9 cellular contexts compared by ENCODE assay signal in the genomic region with DNA sequence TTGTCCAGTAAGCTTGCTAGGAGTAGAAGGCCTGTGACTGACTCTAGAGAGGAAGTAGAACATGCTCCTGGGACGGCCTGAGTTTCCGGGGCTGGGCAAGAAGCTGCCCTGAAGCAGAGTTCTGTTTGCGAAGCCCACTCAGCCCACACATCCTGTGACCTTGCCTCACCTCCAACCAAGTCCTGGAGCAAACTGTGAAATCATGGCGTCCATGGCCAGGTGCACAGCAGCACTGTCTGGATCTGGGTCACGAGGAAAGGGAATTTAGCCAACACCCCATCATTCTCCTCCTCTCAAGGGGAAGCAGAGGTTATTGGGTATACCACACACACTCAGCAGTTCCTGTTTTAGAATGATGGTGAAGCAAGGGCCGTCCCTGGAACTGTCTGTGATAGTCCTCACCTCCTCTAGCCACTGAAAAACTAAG.
DNase-seq lines count a peak whose midpoint lies in the region; ATAC-seq, FAIRE-seq and TF ChIP-seq lines count a peak whose summit lies in the region.
"Had no signal": no experiment of that assay in that cellular context is flagged by ENCODE, and none has a peak within 500 bp of the region (broad histone marks: within the 10 kb centered on the region; RNA-seq: fewer than 3 reads in every experiment).

No MANE protein-coding gene starts in this region.

- H3K4me1 ChIP-seq in trophoblast cell (ENCODE audit: control insufficient read depth in 1 of 2, insufficient read depth in 2 of 2, low read length in 2 of 2) (peaks cover 0 to 3% of the 10 kb centered on the region in 2 experiments), stomach (peaks cover 0 to 18% (median 0%) of the 10 kb centered on the region in 4 donors)
- H3K4me1 ChIP-seq: breast epithelium had no signal

- no peaks in the 10 kb centered on the region for H3K4me1 Mint-ChIP-seq in activated T-helper 17 cell treated with anti-CD3 and anti-CD28 coated beads, Interleukin-2, amount 50 U/mL, for 72 hours

- DNase-seq in Kasumi-1 (lab: John Stamatoyannopoulos, UW) (peak; percentile 97 to 98), trophoblast cell (no peak), stomach (no peak), GM13977 (ENCODE audit: low spot score) (no peak), urothelium cell line (ENCODE audit: low spot score) (no peak), kidney glomerular epithelial cell (lab: John Stamatoyannopoulos, UW) (no peak)

- no peak overlapping the region for H3K4ac ChIP-seq in trophoblast cell (ENCODE audit: low read depth, low read length)

- in situ Hi-C loops in GM13977 (cut with MboI; ENCODE audit: low pct_unique_long_range_greater_than_20kb, low sequenced_read_pairs, unreplicated experiment), result loop anchor here (5.0 to 25.0 kb wide), 2 partner anchors 119 to 539 kb away; no protein-coding TSS in a partner anchor

- H3K27ac ChIP-seq in trophoblast cell (ENCODE audit: low read depth, low read length), result no peak overlapping the region
- H3K27ac ChIP-seq in stomach, result peak overlapping the region in 1 of 5 donors; percentile 11
- H3K27ac ChIP-seq: breast epithelium had no signal

- H4K8ac ChIP-seq in trophoblast cell (ENCODE audit: low read depth, low read length), result no peak overlapping the region

- no peaks in the 10 kb centered on the region for H3K79me1 ChIP-seq in trophoblast cell (ENCODE audit: low read length)

- H3K9ac ChIP-seq in trophoblast cell (ENCODE audit: low read length), result peak overlapping the region; percentile 0

- no peak overlapping the region for H2BK5ac ChIP-seq in trophoblast cell (ENCODE audit: low read depth, low read length, poor library complexity)

- H4K91ac ChIP-seq in trophoblast cell (ENCODE audit: low read depth, low read length), result no peak overlapping the region

- no peak for TF ChIP-seq EP300 in stomach (IDR thresholded peaks at IDR 0.05)

- H3K79me2 ChIP-seq in trophoblast cell (ENCODE audit: control insufficient read depth, insufficient read depth, low read length, poor library complexity), result no peaks in the 10 kb centered on the region

- H3K23ac ChIP-seq in trophoblast cell (ENCODE audit: low read length), result no peak overlapping the region

- H3K27me3 ChIP-seq in trophoblast cell (ENCODE audit: insufficient read depth, low read length) (no peaks in the 10 kb centered on the region), stomach (peaks cover 0 to 5% (median 0%) of the 10 kb centered on the region in 3 donors)
- H3K27me3 ChIP-seq: breast epithelium had no signal

- H3K9me3 ChIP-seq in trophoblast cell (ENCODE audit: insufficient read depth, low read depth, low read length) (no peaks in the 10 kb centered on the region), stomach (no peaks in the 10 kb centered on the region)
- H3K9me3 ChIP-seq: breast epithelium had no signal

- TF ChIP-seq POLR2A in stomach (IDR thresholded peaks at IDR 0.05), result no peak

- ATAC-seq in GM18909 (IDR thresholded peaks at IDR 0.05; ENCODE audit: poor library complexity, unreplicated experiment), result peak; percentile 49
- ATAC-seq in activated T-helper 17 cell treated with anti-CD3 and anti-CD28 coated beads, Interleukin-2, amount 50 U/mL, for 72 hours (replicated peaks), result peak; percentile 44

- no peaks in the 10 kb centered on the region for H3K36me3 Mint-ChIP-seq in activated T-helper 17 cell treated with anti-CD3 and anti-CD28 coated beads, Interleukin-2, amount 50 U/mL, for 72 hours (ENCODE audit: low read depth)

- no peak overlapping the region for H4K12ac ChIP-seq in trophoblast cell (ENCODE audit: low read depth, low read length)

- no peaks in the 10 kb centered on the region for H3K27me3 Mint-ChIP-seq in activated T-helper 17 cell treated with anti-CD3 and anti-CD28 coated beads, Interleukin-2, amount 50 U/mL, for 72 hours

- intact Hi-C loops in stomach (cut with DNase I; ENCODE audit: low total_unique reads), result loop anchor here (5.0 kb wide), 1 partner anchor 114 kb away; no protein-coding TSS in a partner anchor

- no peak for FAIRE-seq in urothelium cell line (lab: Jason Lieb, UNC)

- no peak overlapping the region for H3K4me2 ChIP-seq in trophoblast cell (ENCODE audit: low read length)

- H3K18ac ChIP-seq in trophoblast cell (ENCODE audit: low read length), result no peak overlapping the region

- H3K27ac Mint-ChIP-seq in activated T-helper 17 cell treated with anti-CD3 and anti-CD28 coated beads, Interleukin-2, amount 50 U/mL, for 72 hours, result peak overlapping the region; percentile 74

- no peak overlapping the region for H3K4me3 ChIP-seq in trophoblast cell (ENCODE audit: low read depth, low read length)
- no peak overlapping the region for H3K4me3 ChIP-seq in stomach
- H3K4me3 ChIP-seq: breast epithelium had no signal

- no peak overlapping the region for H2AK5ac ChIP-seq in trophoblast cell (ENCODE audit: low read length)

- no peaks in the 10 kb centered on the region for H3K36me3 ChIP-seq in trophoblast cell (ENCODE audit: control insufficient read depth in 1 of 2, insufficient read depth in 2 of 2, low read length in 2 of 2)
- no peaks in the 10 kb centered on the region for H3K36me3 ChIP-seq in stomach
- H3K36me3 ChIP-seq: breast epithelium had no signal

- H3K14ac ChIP-seq in trophoblast cell (ENCODE audit: low read length), result no peak overlapping the region

- no peak overlapping the region for H2BK12ac ChIP-seq in trophoblast cell (ENCODE audit: low read length)

- TF ChIP-seq CTCF in stomach (IDR thresholded peaks at IDR 0.05), result no peak
- no peak for TF ChIP-seq CTCF in GM13977 (IDR thresholded peaks at IDR 0.05; ENCODE audit: extremely low read depth, insufficient read depth, missing control alignments)

- WGBS in trophoblast cell (ENCODE audit: extremely low coverage, insufficient coverage, insufficient read length), result no CpG with 5 or more reads among the region's 6 CpGs
- WGBS in stomach, 5 donors, result 59 to 77% (median 70%) methylated on average over 5 to 6 of the region's 6 CpGs

- no peak overlapping the region for H2AFZ ChIP-seq in trophoblast cell (ENCODE audit: insufficient read depth, low read length, poor library complexity)

- H3K4me3 Mint-ChIP-seq in activated T-helper 17 cell treated with anti-CD3 and anti-CD28 coated beads, Interleukin-2, amount 50 U/mL, for 72 hours, result peak overlapping the region; percentile 42

- no peak overlapping the region for H2BK120ac ChIP-seq in trophoblast cell (ENCODE audit: insufficient read depth, low read length, poor library complexity)

- no peaks in the 10 kb centered on the region for H3K9me3 Mint-ChIP-seq in activated T-helper 17 cell treated with anti-CD3 and anti-CD28 coated beads, Interleukin-2, amount 50 U/mL, for 72 hours

Comparison
In these comparisons a context has a peak if more than half of its experiments do, and no peak if none do; other contexts are left out.
1. DNase-seq: peak in Kasumi-1 (2 of 2); none in trophoblast cell (0 of 2), stomach (single experiment), GM13977 (single experiment), urothelium cell line (single experiment) and kidney glomerular epithelial cell (single experiment).